Comparison of ENCODE assay signal across 19 cellular contexts in the genomic region with DNA sequence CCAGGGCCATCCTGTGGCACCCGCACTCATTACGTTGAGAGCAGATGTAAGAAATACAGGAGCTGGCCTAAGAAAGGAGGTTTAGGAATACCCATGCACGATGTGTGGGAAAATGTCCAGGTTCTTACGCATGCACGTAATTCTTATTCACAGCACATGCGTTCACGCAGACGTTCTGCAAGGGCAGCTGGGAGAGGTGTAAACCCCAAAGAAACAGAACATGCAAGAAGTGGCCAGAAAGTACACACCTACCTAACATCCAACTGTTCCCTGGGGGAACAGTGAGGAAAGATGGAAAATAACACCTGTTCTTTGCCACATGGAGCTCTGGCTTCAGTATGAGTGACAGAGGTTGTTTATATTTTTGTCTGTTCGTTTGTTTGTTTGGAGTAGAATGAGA.
DNase-seq lines count a peak whose midpoint lies in the region; ATAC-seq, FAIRE-seq and TF ChIP-seq lines count a peak whose summit lies in the region.
"Had no signal": no experiment of that assay in that cellular context is flagged by ENCODE, and none has a peak within 500 bp of the region (broad histone marks: within the 10 kb centered on the region; RNA-seq: fewer than 3 reads in every experiment).

No MANE protein-coding gene starts in this region.

- H3K4me3 Mint-ChIP-seq in CD14-positive monocyte = no peak overlapping the region
- H3K4me3 Mint-ChIP-seq: activated naive CD8-positive, alpha-beta T cell treated with anti-CD3 and anti-CD28 coated beads for 36 hours; CD4-positive, CD25-positive, alpha-beta regulatory T cell had no signal

- H3K23me2 ChIP-seq in H1 (ENCODE audit: low read depth, low read length) = no peaks in the 10 kb centered on the region

- ATAC-seq in GM19395 (IDR thresholded peaks at IDR 0.05; ENCODE audit: unreplicated experiment) (no peak), GM19452 (IDR thresholded peaks at IDR 0.05; ENCODE audit: unreplicated experiment) (no peak)
- ATAC-seq: foreskin keratinocyte; naive thymus-derived CD8-positive, alpha-beta T cell had no signal

- H4K8ac ChIP-seq in H1 (ENCODE audit: extremely low read depth, insufficient read depth, low read length) (no peak overlapping the region), neuronal stem cell (ENCODE audit: low read depth, low read length) (no peak overlapping the region)

- no peak overlapping the region for H3K56ac ChIP-seq in H1 (replicated peaks; ENCODE audit: insufficient read length, low read depth, low read length)

- no peaks in the 10 kb centered on the region for H3K9me3 Mint-ChIP-seq in CD14-positive monocyte
- H3K9me3 Mint-ChIP-seq: activated naive CD8-positive, alpha-beta T cell treated with anti-CD3 and anti-CD28 coated beads for 36 hours; naive thymus-derived CD8-positive, alpha-beta T cell; stimulated activated naive B cell treated with anti-CD40 and anti-IgM and Interleukin-4, amounts not matched to agents 10 μg/mL and 1 μg/mL and 100 μg/mL, for 72 hours had no signal

- no peak overlapping the region for H3K14ac ChIP-seq in H1 (ENCODE audit: insufficient read length)
- no peak overlapping the region for H3K14ac ChIP-seq in neuronal stem cell (ENCODE audit: low read length)

- H2BK120ac ChIP-seq in H1 (replicated peaks; ENCODE audit: low read depth, low read length) = no peak overlapping the region
- H2BK120ac ChIP-seq in neuronal stem cell (ENCODE audit: low read depth, low read length) = no peak overlapping the region

- H3K18ac ChIP-seq in H1 (ENCODE audit: extremely low read depth, low read length) = no peak overlapping the region
- H3K18ac ChIP-seq in neuronal stem cell (ENCODE audit: low read length) = peak overlapping the region; percentile 1

- peaks cover 0 to 41% of the 10 kb centered on the region in 2 experiments; a peak in 3 of 4 replicates for H3K79me2 ChIP-seq in H1 (ENCODE audit: control insufficient read depth in 1 of 2, insufficient read depth in 2 of 2, low read length in 2 of 2)

- H3K4ac ChIP-seq in H1 (replicated peaks; ENCODE audit: insufficient read length, low read depth, low read length) = no peak overlapping the region
- H3K4ac ChIP-seq in neuronal stem cell (ENCODE audit: low read length) = no peak overlapping the region

- TF ChIP-seq CTCF in CD14-positive monocyte (IDR thresholded peaks at IDR 0.05) (no peak), H1 (IDR thresholded peaks at IDR 0.05; ENCODE audit: control extremely low read depth in 1 of 3, insufficient read depth in 1 of 3, low read depth in 1 of 3, low read length in 3 of 3) (no peak)

- intact Hi-C loops in CD14-positive monocyte (cut with micrococcal nuclease) = loop anchor here in 1 of 2 donors (5.0 kb wide), 2 partner anchors 40 to 160 kb away; no protein-coding TSS in a partner anchor

- peaks cover 4% of the 10 kb centered on the region; the same call in 1 of the 2 replicates for H3K79me1 ChIP-seq in H1 (ENCODE audit: low read depth, low read length)
- H3K79me1 ChIP-seq in neuronal stem cell (ENCODE audit: low read depth, low read length) = peaks cover 9% of the 10 kb centered on the region

- H2BK12ac ChIP-seq in H1 (ENCODE audit: low read depth, low read length) (0 out of 2 replicates have a peak overlapping the region, but pooled peaks have one; percentile 4), neuronal stem cell (ENCODE audit: low read length) (no peak overlapping the region)

- no peak overlapping the region for H3K27ac ChIP-seq in H1 (ENCODE audit: low read depth, low read length)
- H3K27ac ChIP-seq in neuronal stem cell (replicated peaks; ENCODE audit: low read length) = no peak overlapping the region
- H3K27ac ChIP-seq: brain microvascular endothelial cell, epithelial cell of prostate, foreskin keratinocyte had no signal

- peaks cover 1 to 5% (median 1%) of the 10 kb centered on the region in 3 donors for H3K27me3 Mint-ChIP-seq in CD14-positive monocyte (ENCODE audit: low read depth in 3 of 3)
- H3K27me3 Mint-ChIP-seq: activated naive CD8-positive, alpha-beta T cell treated with anti-CD3 and anti-CD28 coated beads for 36 hours; stimulated activated naive B cell treated with anti-CD40 and anti-IgM and Interleukin-4, amounts not matched to agents 10 μg/mL and 1 μg/mL and 100 μg/mL, for 72 hours had no signal

- H2AFZ ChIP-seq in H1 (ENCODE audit: low read length) (no peak overlapping the region), neuronal stem cell (ENCODE audit: low read length) (no peak overlapping the region)

- H3K36me3 ChIP-seq in H1 (ENCODE audit: control insufficient read depth in 2 of 4, insufficient read depth in 4 of 4, low read length in 3 of 4) = no peaks in the 10 kb centered on the region
- H3K36me3 ChIP-seq in neuronal stem cell (replicated peaks in 1 of 2; ENCODE audit: control insufficient read depth in 2 of 2, insufficient read depth in 2 of 2, low read length in 2 of 2) = peaks cover 0 to 56% of the 10 kb centered on the region in 2 donors
- H3K36me3 ChIP-seq: brain microvascular endothelial cell, HAP-1 had no signal

- H3K27me3 ChIP-seq in H1 (replicated peaks in 1 of 4; ENCODE audit: control insufficient read depth in 3 of 4, extremely low read depth in 1 of 4, insufficient read depth in 3 of 4, low read length in 3 of 4) = no peaks in the 10 kb centered on the region
- H3K27me3 ChIP-seq in neuronal stem cell (ENCODE audit: control insufficient read depth in 3 of 3, insufficient read depth in 3 of 3, low read depth in 1 of 3, low read length in 3 of 3) = no peaks in the 10 kb centered on the region
- H3K27me3 ChIP-seq: brain microvascular endothelial cell, foreskin keratinocyte had no signal

- TF ChIP-seq RAD21 in H1 (IDR thresholded peaks at IDR 0.05 in 1 of 2, conservative IDR thresholded peaks at IDR 0.05 in 1 of 2; ENCODE audit: low read depth in 2 of 2, low read length in 2 of 2) = no peak

- POLR2A ChIA-PET in H1 (lab: Charles Lee; ENCODE audit: partially characterized antibody) = interaction anchor here (1.1 to 1.3 kb wide), 4 partner anchors 8 to 21 kb away, joined by 3 to 7 read pairs (median 4); no protein-coding TSS in a partner anchor

- H3K4me3 ChIP-seq in H1 (ENCODE audit: extremely low read depth in 1 of 4, insufficient read depth in 2 of 4, low read depth in 3 of 4, low read length in 4 of 4) = no peak overlapping the region
- no peak overlapping the region for H3K4me3 ChIP-seq in neuronal stem cell (ENCODE audit: low read length in 2 of 2)
- H3K4me3 ChIP-seq: HAP-1 had no signal

- peak overlapping the region in 6 of 7 donors; percentile 76 to 95 (median 88) for H3K27ac Mint-ChIP-seq in CD14-positive monocyte
- H3K27ac Mint-ChIP-seq: activated naive CD8-positive, alpha-beta T cell treated with anti-CD3 and anti-CD28 coated beads for 36 hours; stimulated activated naive B cell treated with anti-CD40 and anti-IgM and Interleukin-4, amounts not matched to agents 10 μg/mL and 1 μg/mL and 100 μg/mL, for 72 hours had no signal

- H2BK5ac ChIP-seq in H1 (ENCODE audit: low read depth, low read length) = no peak overlapping the region; the same call in 1 of the 2 replicates
- peak overlapping the region; percentile 72 for H2BK5ac ChIP-seq in neuronal stem cell (ENCODE audit: low read length)

- H4K5ac ChIP-seq in H1 (ENCODE audit: insufficient read length, low read depth, low read length) = no peak overlapping the region

- H3K9me3 ChIP-seq in H1 (ENCODE audit: insufficient read depth in 2 of 2, low read depth in 1 of 2, low read length in 1 of 2) = no peaks in the 10 kb centered on the region
- H3K9me3 ChIP-seq in neuronal stem cell (replicated peaks in 1 of 2; ENCODE audit: control insufficient read depth in 2 of 2, insufficient read depth in 1 of 2, low read depth in 1 of 2, low read length in 2 of 2) = peaks cover 0 to 21% of the 10 kb centered on the region in 2 donors
- H3K9me3 ChIP-seq: HAP-1 had no signal

- no peak for DNase-seq in CD14-positive monocyte (ENCODE audit: low spot score)
- DNase-seq in NCI-H69 (lab: John Stamatoyannopoulos, UW) = peak; percentile 55
- no peak for DNase-seq in H1 (ENCODE audit: low read depth in 1 of 2, low spot score in 2 of 2)
- DNase-seq in neuronal stem cell (ENCODE audit: low spot score) = no peak
- DNase-seq in glomerular visceral epithelial cell (ENCODE audit: extremely low spot score) = no peak
- DNase-seq in activated CD4-positive, alpha-beta T cell treated with anti-CD3 and anti-CD28 coated beads, Interleukin-2, amount 50 U/mL, for 1 hour = no peak
- DNase-seq: activated naive CD8-positive, alpha-beta T cell treated with anti-CD3 and anti-CD28 coated beads for 36 hours; brain microvascular endothelial cell; CD4-positive, CD25-positive, alpha-beta regulatory T cell; foreskin keratinocyte; naive thymus-derived CD8-positive, alpha-beta T cell; NCI-H1105 treated with DMSO at 0.1 percent for 48 hours; stimulated activated CD4-positive, alpha-beta T cell treated with anti-CD3 and anti-CD28 coated beads, Interleukin-1b, Interleukin-23, amount 100 ng/mL, for 48 hours; stimulated activated naive B cell treated with anti-CD40 and anti-IgM and Interleukin-4, amounts not matched to agents 10 μg/mL and 1 μg/mL and 100 μg/mL, for 72 hours had no signal

- 88% methylated on average over 9 of the region's 9 CpGs; no CpG with 5 or more reads in 1 of the 2 experiments for WGBS in H1 (ENCODE audit: extremely low coverage in 1 of 2, insufficient coverage in 1 of 2, insufficient read length in 1 of 2, insufficient replicate concordance in 2 of 2, low coverage in 1 of 2, low lambda C conversion rate in 2 of 2, missing lambda C conversion rate in 1 of 2), 2 experiments
- WGBS in neuronal stem cell (ENCODE audit: extremely low coverage in 2 of 2, insufficient read length in 2 of 2, insufficient replicate concordance in 1 of 2), 2 donors = no CpG with 5 or more reads among the region's 9 CpGs

- H3K9ac ChIP-seq in H1 (replicated peaks in 1 of 4; ENCODE audit: extremely low read depth in 1 of 4, low read depth in 3 of 4, low read length in 3 of 4) (no peak overlapping the region), neuronal stem cell (ENCODE audit: low read depth, low read length, poor library complexity) (no peak overlapping the region)

- H3K4me2 ChIP-seq in H1 (ENCODE audit: insufficient read depth in 1 of 2, low read depth in 2 of 2, low read length in 2 of 2) (no peak overlapping the region), neuronal stem cell (ENCODE audit: insufficient read depth, low read length, poor library complexity, severe bottlenecking) (no peak overlapping the region)

- H3K36me3 Mint-ChIP-seq in CD14-positive monocyte = no peaks in the 10 kb centered on the region
- H3K36me3 Mint-ChIP-seq: activated naive CD8-positive, alpha-beta T cell treated with anti-CD3 and anti-CD28 coated beads for 36 hours; CD4-positive, CD25-positive, alpha-beta regulatory T cell; naive thymus-derived CD8-positive, alpha-beta T cell; stimulated activated naive B cell treated with anti-CD40 and anti-IgM and Interleukin-4, amounts not matched to agents 10 μg/mL and 1 μg/mL and 100 μg/mL, for 72 hours had no signal

- H3K4me1 ChIP-seq in H1 (replicated peaks in 1 of 4; ENCODE audit: control insufficient read depth in 3 of 4, insufficient read depth in 4 of 4, low read length in 3 of 4) (peaks cover 2 to 4% (median 3%) of the 10 kb centered on the region in 4 experiments; a peak in 4 of 7 replicates), neuronal stem cell (ENCODE audit: control insufficient read depth in 2 of 2, insufficient read depth in 1 of 2, low read depth in 1 of 2, low read length in 2 of 2) (peaks cover 14 to 18% of the 10 kb centered on the region in 2 donors)
- H3K4me1 ChIP-seq: HAP-1 had no signal

- H2AK5ac ChIP-seq in H1 (ENCODE audit: low read depth, low read length) (peak overlapping the region; percentile 11; the same call in 1 of the 2 replicates), neuronal stem cell (ENCODE audit: low read depth, low read length) (peak overlapping the region; percentile 87)

- H2BK20ac ChIP-seq in H1 (ENCODE audit: low read length) = no peak overlapping the region

- H3K23ac ChIP-seq in H1 (ENCODE audit: insufficient read length) (no peak overlapping the region), neuronal stem cell (ENCODE audit: low read depth, low read length, poor library complexity) (peak overlapping the region; percentile 21)

- no peak for TF ChIP-seq EP300 in H1 (IDR thresholded peaks at IDR 0.05; ENCODE audit: borderline replicate concordance in 1 of 2, low read depth in 2 of 2, low read length in 2 of 2)

- TF ChIP-seq POLR2A in H1 (IDR thresholded peaks at IDR 0.05; ENCODE audit: control extremely low read depth in 1 of 2, low read depth in 2 of 2, low read length in 2 of 2) = no peak

- peaks cover 48% of the 10 kb centered on the region for H3K4me1 Mint-ChIP-seq in CD14-positive monocyte

- H4K20me1 ChIP-seq in H1 (replicated peaks in 1 of 2; ENCODE audit: control insufficient read depth in 1 of 2, insufficient read depth in 2 of 2, low read length in 2 of 2) = no peaks in the 10 kb centered on the region

- FAIRE-seq in H1 (lab: Jason Lieb, UNC) = no peak
- FAIRE-seq: GM12892 had no signal

- CTCF ChIA-PET in H1 (lab: Charles Lee; ENCODE audit: partially characterized antibody) = interaction anchor here (1.0 to 1.6 kb wide), 5 partner anchors 10 to 370 kb away, joined by 3 read pairs; no protein-coding TSS in a partner anchor

- H4K91ac ChIP-seq in H1 (replicated peaks; ENCODE audit: insufficient read length, low read length) (no peak overlapping the region), neuronal stem cell (ENCODE audit: low read depth, low read length, poor library complexity) (no peak overlapping the region)

- H2BK15ac ChIP-seq in H1 (ENCODE audit: low read length) (no peak overlapping the region), neuronal stem cell (ENCODE audit: low read length) (no peak overlapping the region)
